Comparison of ENCODE assay signal across 1 cellular context in the genomic region with DNA sequence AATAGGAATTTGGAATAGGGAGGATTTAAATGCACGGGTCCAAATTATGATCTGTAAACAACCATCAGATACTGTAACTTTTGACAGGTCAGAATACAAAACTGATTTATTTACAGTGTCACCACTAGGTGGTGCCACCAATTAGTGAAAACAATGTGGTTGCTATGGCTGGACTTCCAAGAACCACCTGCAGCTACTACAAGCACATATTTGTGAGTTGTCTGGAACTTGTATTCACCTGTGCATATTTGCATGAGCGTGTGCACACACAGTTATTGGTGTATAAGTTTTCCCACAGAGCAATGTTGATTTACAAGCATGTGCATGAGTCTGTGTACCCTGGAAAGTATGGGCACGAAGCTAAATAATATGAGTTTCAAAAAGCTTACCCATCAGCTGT.
A peak's percentile ranks its signal among the peaks of the same experiment; 100 is the strongest.
TF ChIP-seq lines count a peak whose summit lies in the region.

No MANE protein-coding gene starts in this region.

TF ChIP-seq in HepG2, 621 proteins besides CTCF, POLR2A, EP300 and RAD21:
- TF ChIP-seq FOXA1 (IDR thresholded peaks at IDR 0.05), result no peak
- peak; percentile 44; the same call in 1 of the 2 replicates for TF ChIP-seq FOXA1 (CRISPR knock-in tag; IDR thresholded peaks at IDR 0.05)
- TF ChIP-seq GABPA (IDR thresholded peaks at IDR 0.05; ENCODE audit: low read depth, low read length), result no peak
- peak; percentile 51; the same call in 1 of the 2 replicates for TF ChIP-seq GABPA (CRISPR knock-in tag; IDR thresholded peaks at IDR 0.05; ENCODE audit: low read depth)
- no peak for TF ChIP-seq TOPORS (CRISPR knock-in tag; IDR thresholded peaks at IDR 0.05)
- TF ChIP-seq MIXL1 (CRISPR knock-in tag; IDR thresholded peaks at IDR 0.05), result peak; percentile 76
- TF ChIP-seq, protein P1, sequence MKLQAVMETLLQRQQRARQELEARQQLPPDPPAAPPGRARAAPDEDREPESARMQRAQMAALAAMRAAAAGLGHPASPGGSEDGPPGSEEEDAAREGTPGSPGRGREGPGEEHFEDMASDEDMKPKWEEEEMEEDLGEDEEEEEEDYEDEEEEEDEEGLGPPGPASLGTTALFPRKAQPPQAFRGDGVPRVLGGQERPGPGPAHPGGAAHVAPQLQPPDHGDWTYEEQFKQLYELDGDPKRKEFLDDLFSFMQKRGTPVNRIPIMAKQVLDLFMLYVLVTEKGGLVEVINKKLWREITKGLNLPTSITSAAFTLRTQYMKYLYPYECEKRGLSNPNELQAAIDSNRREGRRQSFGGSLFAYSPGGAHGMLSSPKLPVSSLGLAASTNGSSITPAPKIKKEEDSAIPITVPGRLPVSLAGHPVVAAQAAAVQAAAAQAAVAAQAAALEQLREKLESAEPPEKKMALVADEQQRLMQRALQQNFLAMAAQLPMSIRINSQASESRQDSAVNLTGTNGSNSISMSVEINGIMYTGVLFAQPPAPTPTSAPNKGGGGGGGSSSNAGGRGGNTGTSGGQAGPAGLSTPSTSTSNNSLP (IDR thresholded peaks at IDR 0.05; ENCODE audit: low read depth, low read length), result peak; percentile 76
- TF ChIP-seq, protein P2, sequence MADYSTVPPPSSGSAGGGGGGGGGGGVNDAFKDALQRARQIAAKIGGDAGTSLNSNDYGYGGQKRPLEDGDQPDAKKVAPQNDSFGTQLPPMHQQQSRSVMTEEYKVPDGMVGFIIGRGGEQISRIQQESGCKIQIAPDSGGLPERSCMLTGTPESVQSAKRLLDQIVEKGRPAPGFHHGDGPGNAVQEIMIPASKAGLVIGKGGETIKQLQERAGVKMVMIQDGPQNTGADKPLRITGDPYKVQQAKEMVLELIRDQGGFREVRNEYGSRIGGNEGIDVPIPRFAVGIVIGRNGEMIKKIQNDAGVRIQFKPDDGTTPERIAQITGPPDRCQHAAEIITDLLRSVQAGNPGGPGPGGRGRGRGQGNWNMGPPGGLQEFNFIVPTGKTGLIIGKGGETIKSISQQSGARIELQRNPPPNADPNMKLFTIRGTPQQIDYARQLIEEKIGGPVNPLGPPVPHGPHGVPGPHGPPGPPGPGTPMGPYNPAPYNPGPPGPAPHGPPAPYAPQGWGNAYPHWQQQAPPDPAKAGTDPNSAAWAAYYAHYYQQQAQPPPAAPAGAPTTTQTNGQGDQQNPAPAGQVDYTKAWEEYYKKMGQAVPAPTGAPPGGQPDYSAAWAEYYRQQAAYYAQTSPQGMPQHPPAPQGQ (CRISPR knock-in tag; IDR thresholded peaks at IDR 0.05; ENCODE audit: borderline replicate concordance), result no peak
- TF ChIP-seq, protein P3, sequence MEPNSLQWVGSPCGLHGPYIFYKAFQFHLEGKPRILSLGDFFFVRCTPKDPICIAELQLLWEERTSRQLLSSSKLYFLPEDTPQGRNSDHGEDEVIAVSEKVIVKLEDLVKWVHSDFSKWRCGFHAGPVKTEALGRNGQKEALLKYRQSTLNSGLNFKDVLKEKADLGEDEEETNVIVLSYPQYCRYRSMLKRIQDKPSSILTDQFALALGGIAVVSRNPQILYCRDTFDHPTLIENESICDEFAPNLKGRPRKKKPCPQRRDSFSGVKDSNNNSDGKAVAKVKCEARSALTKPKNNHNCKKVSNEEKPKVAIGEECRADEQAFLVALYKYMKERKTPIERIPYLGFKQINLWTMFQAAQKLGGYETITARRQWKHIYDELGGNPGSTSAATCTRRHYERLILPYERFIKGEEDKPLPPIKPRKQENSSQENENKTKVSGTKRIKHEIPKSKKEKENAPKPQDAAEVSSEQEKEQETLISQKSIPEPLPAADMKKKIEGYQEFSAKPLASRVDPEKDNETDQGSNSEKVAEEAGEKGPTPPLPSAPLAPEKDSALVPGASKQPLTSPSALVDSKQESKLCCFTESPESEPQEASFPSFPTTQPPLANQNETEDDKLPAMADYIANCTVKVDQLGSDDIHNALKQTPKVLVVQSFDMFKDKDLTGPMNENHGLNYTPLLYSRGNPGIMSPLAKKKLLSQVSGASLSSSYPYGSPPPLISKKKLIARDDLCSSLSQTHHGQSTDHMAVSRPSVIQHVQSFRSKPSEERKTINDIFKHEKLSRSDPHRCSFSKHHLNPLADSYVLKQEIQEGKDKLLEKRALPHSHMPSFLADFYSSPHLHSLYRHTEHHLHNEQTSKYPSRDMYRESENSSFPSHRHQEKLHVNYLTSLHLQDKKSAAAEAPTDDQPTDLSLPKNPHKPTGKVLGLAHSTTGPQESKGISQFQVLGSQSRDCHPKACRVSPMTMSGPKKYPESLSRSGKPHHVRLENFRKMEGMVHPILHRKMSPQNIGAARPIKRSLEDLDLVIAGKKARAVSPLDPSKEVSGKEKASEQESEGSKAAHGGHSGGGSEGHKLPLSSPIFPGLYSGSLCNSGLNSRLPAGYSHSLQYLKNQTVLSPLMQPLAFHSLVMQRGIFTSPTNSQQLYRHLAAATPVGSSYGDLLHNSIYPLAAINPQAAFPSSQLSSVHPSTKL (CRISPR knock-in tag; IDR thresholded peaks at IDR 0.05), result no peak
- TF ChIP-seq SMC3 (IDR thresholded peaks at IDR 0.05; ENCODE audit: low read length), result peak; percentile 52; the same call in 1 of the 2 replicates
- TF ChIP-seq STAG1 (CRISPR knock-in tag; IDR thresholded peaks at IDR 0.05), result peak; percentile 65
- peak; percentile 29; the same call in 1 of the 2 replicates for TF ChIP-seq FOXA3 (CRISPR knock-in tag; IDR thresholded peaks at IDR 0.05)
- TF ChIP-seq, protein P4, sequence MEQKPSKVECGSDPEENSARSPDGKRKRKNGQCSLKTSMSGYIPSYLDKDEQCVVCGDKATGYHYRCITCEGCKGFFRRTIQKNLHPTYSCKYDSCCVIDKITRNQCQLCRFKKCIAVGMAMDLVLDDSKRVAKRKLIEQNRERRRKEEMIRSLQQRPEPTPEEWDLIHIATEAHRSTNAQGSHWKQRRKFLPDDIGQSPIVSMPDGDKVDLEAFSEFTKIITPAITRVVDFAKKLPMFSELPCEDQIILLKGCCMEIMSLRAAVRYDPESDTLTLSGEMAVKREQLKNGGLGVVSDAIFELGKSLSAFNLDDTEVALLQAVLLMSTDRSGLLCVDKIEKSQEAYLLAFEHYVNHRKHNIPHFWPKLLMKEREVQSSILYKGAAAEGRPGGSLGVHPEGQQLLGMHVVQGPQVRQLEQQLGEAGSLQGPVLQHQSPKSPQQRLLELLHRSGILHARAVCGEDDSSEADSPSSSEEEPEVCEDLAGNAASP (CRISPR knock-in tag; IDR thresholded peaks at IDR 0.05; ENCODE audit: borderline replicate concordance), result 0 out of 2 replicates have a peak, but pooled peaks have one; percentile 6
- TF ChIP-seq SNRNP70 (IDR thresholded peaks at IDR 0.05; ENCODE audit: low read depth, low read length), result no peak
- TF ChIP-seq CREM (IDR thresholded peaks at IDR 0.05), result no peak
- no peak for TF ChIP-seq CREM (CRISPR knock-in tag; IDR thresholded peaks at IDR 0.05)
- no peak for TF ChIP-seq KDM4B (CRISPR knock-in tag; IDR thresholded peaks at IDR 0.05)
- no peak for TF ChIP-seq NCOA1 (CRISPR knock-in tag; IDR thresholded peaks at IDR 0.05)
